ENCODE assay signal across 9 cellular contexts in the genomic region with DNA sequence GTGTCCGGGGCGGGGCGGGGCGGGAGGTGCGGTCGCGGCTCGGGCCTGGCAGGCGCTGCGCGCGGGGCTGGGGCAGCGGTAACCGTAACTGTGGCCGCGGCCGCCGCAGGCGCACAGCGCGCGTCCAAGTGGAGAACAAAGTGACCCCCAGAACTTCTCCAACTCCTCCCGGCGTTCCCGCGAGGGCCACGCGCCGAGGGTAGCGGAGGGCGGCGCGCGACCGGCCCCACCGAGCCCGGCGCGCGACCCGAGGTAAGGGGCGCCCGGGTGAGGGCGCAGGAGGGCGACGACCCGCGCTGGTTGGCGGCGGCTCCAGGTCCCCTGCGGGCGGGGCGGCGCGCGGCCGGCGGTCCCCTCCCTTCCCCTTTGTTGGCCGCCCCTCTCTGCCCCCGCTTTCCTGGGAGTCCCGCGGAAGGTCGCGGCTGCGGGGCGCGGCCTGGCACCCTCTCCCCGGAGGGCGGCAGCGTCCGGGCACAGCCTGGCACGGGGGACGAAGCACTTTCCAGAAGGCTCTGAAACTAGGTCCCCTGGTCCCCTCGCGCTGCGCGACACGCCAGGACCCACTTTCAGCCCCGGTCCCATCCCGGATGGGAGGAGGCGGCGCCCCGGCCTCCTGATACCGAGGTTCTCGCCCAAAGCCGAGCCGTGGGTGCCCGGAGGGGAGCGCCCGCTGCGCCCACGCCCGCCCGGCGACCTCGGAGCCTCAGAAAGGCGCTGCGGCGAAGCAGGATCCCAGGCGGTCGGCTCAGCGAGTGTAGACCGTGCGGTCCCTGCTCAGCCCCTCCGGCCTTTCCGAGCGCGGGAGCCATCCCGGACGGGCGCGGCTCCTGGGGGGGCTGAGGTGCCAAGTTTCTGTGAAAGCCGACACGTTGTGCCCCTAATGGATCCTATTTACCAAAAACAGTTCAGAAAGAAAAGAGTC. TPM values are rescaled to one million over a fixed set of nuclear protein-coding genes. Genes with fewer than 3 reads are reported as not detected.
DNase-seq lines count a peak whose midpoint lies in the region; ATAC-seq, FAIRE-seq and TF ChIP-seq lines count a peak whose summit lies in the region.
"Had no signal": no experiment of that assay in that cellular context is flagged by ENCODE, and none has a peak within 500 bp of the region (broad histone marks: within the 10 kb centered on the region; RNA-seq: fewer than 3 reads in every experiment).

A gene (plus strand): TSS at position 75 of the 922 bp plus-strand sequence. CDS start 133,909 bp downstream, outside the sequence.

- H3K36me3 ChIP-seq in HAP-1 (replicated peaks) = no peaks in the 10 kb centered on the region
- H3K36me3 ChIP-seq in neuronal stem cell (replicated peaks in 1 of 2; ENCODE audit: control insufficient read depth in 2 of 2, insufficient read depth in 2 of 2, low read length in 2 of 2) = no peaks in the 10 kb centered on the region

- peak within 1 kb of the TSS; percentile 99 for H2AFZ ChIP-seq in neuronal stem cell (ENCODE audit: low read length)

- no peak within 1 kb of the TSS for H3K4ac ChIP-seq in neuronal stem cell (ENCODE audit: low read length)

- no peak for FAIRE-seq in urothelium cell line (lab: Jason Lieb, UNC)
- FAIRE-seq: islet of Langerhans had no signal

- peaks cover 10% of the 10 kb centered on the region for H3K4me1 Mint-ChIP-seq in activated CD8-positive, alpha-beta T cell treated with anti-CD3 and anti-CD28 coated beads for 36 hours (ENCODE audit: low read depth)

- H3K4me1 ChIP-seq in HAP-1 (peaks cover 5% of the 10 kb centered on the region), foreskin keratinocyte (peaks cover 5% of the 10 kb centered on the region), neuronal stem cell (ENCODE audit: control insufficient read depth in 2 of 2, insufficient read depth in 1 of 2, low read depth in 1 of 2, low read length in 2 of 2) (peaks cover 5 to 10% of the 10 kb centered on the region in 2 donors)

- POLR2A ChIA-PET in activated CD8-positive, alpha-beta T cell treated with anti-CD3 and anti-CD28 coated beads for 36 hours (lab: Charles Lee) = no interaction called here

- DNase-seq in AG10803 (ENCODE audit: low read depth) (peak; percentile 20), HAP-1 (ENCODE audit: low spot score in 2 of 2) (peak in 1 of 2 experiments; percentile 69), foreskin keratinocyte (no peak), neuronal stem cell (ENCODE audit: low spot score) (peak; percentile 62), urothelium cell line (ENCODE audit: low spot score) (peak; percentile 67), DMS114 treated with DMSO at 0.1 percent for 48 hours (lab: John Stamatoyannopoulos, UW; ENCODE audit: unreplicated experiment) (no peak)
- peak; percentile 46 for DNase-seq in activated CD8-positive, alpha-beta T cell treated with anti-CD3 and anti-CD28 coated beads for 36 hours

- no peak within 1 kb of the TSS for H3K27ac Mint-ChIP-seq in activated CD8-positive, alpha-beta T cell treated with anti-CD3 and anti-CD28 coated beads for 36 hours

- H3K27ac ChIP-seq in foreskin keratinocyte (no peak within 1 kb of the TSS), neuronal stem cell (replicated peaks; ENCODE audit: low read length) (no peak within 1 kb of the TSS)

- peak; percentile 69 for ATAC-seq in activated CD8-positive, alpha-beta T cell treated with anti-CD3 and anti-CD28 coated beads for 36 hours
- ATAC-seq in foreskin keratinocyte (peak; percentile 53), HG03175 (IDR thresholded peaks at IDR 0.05; ENCODE audit: unreplicated experiment) (no peak)

- H2AK5ac ChIP-seq in neuronal stem cell (ENCODE audit: low read depth, low read length) = peak within 1 kb of the TSS; percentile 95

- TF ChIP-seq CTCF in AG10803 (conservative IDR thresholded peaks at IDR 0.05; ENCODE audit: low read length) (no peak), foreskin keratinocyte (conservative IDR thresholded peaks at IDR 0.05) (no peak)
- no peak for TF ChIP-seq CTCF in activated CD8-positive, alpha-beta T cell treated with anti-CD3 and anti-CD28 coated beads for 36 hours (IDR thresholded peaks at IDR 0.05)

- intact Hi-C loops in activated CD8-positive, alpha-beta T cell treated with anti-CD3 and anti-CD28 coated beads for 36 hours (cut with micrococcal nuclease) = no loop called here

- H3K79me1 ChIP-seq in neuronal stem cell (ENCODE audit: low read depth, low read length) = peaks cover 6% of the 10 kb centered on the region

- H3K14ac ChIP-seq in neuronal stem cell (ENCODE audit: low read length) = peak within 1 kb of the TSS; percentile 82

- WGBS in neuronal stem cell (ENCODE audit: extremely low coverage in 2 of 2, insufficient read length in 2 of 2, insufficient replicate concordance in 1 of 2), 2 donors = no CpG with 5 or more reads among the region's 114 CpGs

- H3K36me3 Mint-ChIP-seq in activated CD8-positive, alpha-beta T cell treated with anti-CD3 and anti-CD28 coated beads for 36 hours (ENCODE audit: low read depth) = no peaks in the 10 kb centered on the region

- no peaks in the 10 kb centered on the region; the same call in 1 of the 2 replicates for H3K27me3 ChIP-seq in HAP-1 (ENCODE audit: low read depth)
- peaks cover 38% of the 10 kb centered on the region for H3K27me3 ChIP-seq in foreskin keratinocyte
- peaks cover 0 to 2% (median 0%) of the 10 kb centered on the region in 3 experiments for H3K27me3 ChIP-seq in neuronal stem cell (ENCODE audit: control insufficient read depth in 3 of 3, insufficient read depth in 3 of 3, low read depth in 1 of 3, low read length in 3 of 3)

- H4K8ac ChIP-seq in neuronal stem cell (ENCODE audit: low read depth, low read length) = peak within 1 kb of the TSS; percentile 43

- peak within 1 kb of the TSS; percentile 65 for H3K23ac ChIP-seq in neuronal stem cell (ENCODE audit: low read depth, low read length, poor library complexity)

- H2BK5ac ChIP-seq in neuronal stem cell (ENCODE audit: low read length) = peak within 1 kb of the TSS; percentile 53

- H3K27me3 Mint-ChIP-seq in activated CD8-positive, alpha-beta T cell treated with anti-CD3 and anti-CD28 coated beads for 36 hours = peaks cover 30% of the 10 kb centered on the region

- H3K9me3 ChIP-seq in HAP-1 = no peaks in the 10 kb centered on the region
- H3K9me3 ChIP-seq in neuronal stem cell (replicated peaks in 1 of 2; ENCODE audit: control insufficient read depth in 2 of 2, insufficient read depth in 1 of 2, low read depth in 1 of 2, low read length in 2 of 2) = no peaks in the 10 kb centered on the region

- H3K4me3 ChIP-seq in AG10803 (ENCODE audit: low read length) = peak within 1 kb of the TSS; percentile 78
- peak within 1 kb of the TSS; percentile 63 for H3K4me3 ChIP-seq in HAP-1
- H3K4me3 ChIP-seq in neuronal stem cell (ENCODE audit: low read length in 2 of 2) = peak within 1 kb of the TSS; percentile 72 to 91

- H2BK12ac ChIP-seq in neuronal stem cell (ENCODE audit: low read length) = peak within 1 kb of the TSS; percentile 63

- H3K4me3 Mint-ChIP-seq in activated CD8-positive, alpha-beta T cell treated with anti-CD3 and anti-CD28 coated beads for 36 hours = peak within 1 kb of the TSS; percentile 65

- no peak within 1 kb of the TSS for H4K91ac ChIP-seq in neuronal stem cell (ENCODE audit: low read depth, low read length, poor library complexity)

- peak within 1 kb of the TSS; percentile 85 for H2BK15ac ChIP-seq in neuronal stem cell (ENCODE audit: low read length)

- CTCF ChIA-PET in activated CD8-positive, alpha-beta T cell treated with anti-CD3 and anti-CD28 coated beads for 36 hours (lab: Charles Lee) = interaction anchor here (1.3 kb wide), 1 partner anchor 68 kb away, joined by 3 read pairs; no protein-coding TSS in a partner anchor

- peak within 1 kb of the TSS; percentile 95 for H3K4me2 ChIP-seq in neuronal stem cell (ENCODE audit: insufficient read depth, low read length, poor library complexity, severe bottlenecking)

- H3K9me3 Mint-ChIP-seq in activated CD8-positive, alpha-beta T cell treated with anti-CD3 and anti-CD28 coated beads for 36 hours = no peaks in the 10 kb centered on the region

- H2BK120ac ChIP-seq in neuronal stem cell (ENCODE audit: low read depth, low read length) = peak within 1 kb of the TSS; percentile 72

- H3K9ac ChIP-seq in neuronal stem cell (ENCODE audit: low read depth, low read length, poor library complexity) = peak within 1 kb of the TSS; percentile 91

- peak within 1 kb of the TSS; percentile 99 for H3K18ac ChIP-seq in neuronal stem cell (ENCODE audit: low read length)

- in situ Hi-C loops in HAP-1 (cut with MboI; ENCODE audit: low sequenced_read_pairs) = no loop called here

RNA-seq across cellular contexts. Expression of the gene that starts here (rescaled TPM):
- 1 to 10 TPM; 5.6 to 7.1 TPM for total RNA-seq in activated CD8-positive, alpha-beta T cell treated with anti-CD3 and anti-CD28 coated beads for 36 hours
- 3.2 TPM in 2 replicates for total RNA-seq in foreskin keratinocyte
- 2.3 and 2.4 TPM in 2 replicates for polyA plus RNA-seq in foreskin keratinocyte
- polyA plus RNA-seq in neuronal stem cell (2013, experiment 1 of 2) = 10.2 TPM
- polyA plus RNA-seq in neuronal stem cell (2013, experiment 2 of 2) = 10.7 TPM

Comparison
In these comparisons a context has a peak if more than half of its experiments do, and no peak if none do; other contexts are left out.
1. DNase-seq: peak in AG10803 (single experiment), activated CD8-positive, alpha-beta T cell treated with anti-CD3 and anti-CD28 coated beads for 36 hours (single experiment), neuronal stem cell (single experiment) and urothelium cell line (single experiment); none in foreskin keratinocyte (0 of 2) and DMS114 treated with DMSO at 0.1 percent for 48 hours (single experiment).
2. Peak in every context shown above with its lines, with median percentiles within 50 percentile points of each other: H3K4me3 ChIP-seq.